ENCODE assay signal across 17 cellular contexts in the genomic region with DNA sequence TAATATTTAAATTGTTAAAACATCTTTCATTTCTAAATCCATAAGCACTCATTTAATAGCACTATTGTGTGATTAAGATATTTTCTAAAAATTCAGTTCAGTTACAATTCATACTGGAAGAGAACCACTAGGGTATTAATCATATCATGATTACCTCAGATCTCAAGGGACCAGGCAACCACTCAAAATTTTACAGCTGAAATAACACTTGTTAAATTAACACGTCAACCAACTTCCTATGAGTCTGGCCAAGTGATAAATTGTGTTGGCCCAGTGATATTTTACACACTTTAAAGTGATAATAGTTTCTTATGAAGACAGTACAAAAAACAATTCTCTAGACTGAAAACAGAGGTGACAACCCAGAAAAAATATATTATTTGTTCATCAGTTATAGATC.
"Had no signal": no experiment of that assay in that cellular context is flagged by ENCODE, and none has a peak within 500 bp of the region (broad histone marks: within the 10 kb centered on the region; RNA-seq: fewer than 3 reads in every experiment).

No MANE protein-coding gene starts in this region.

- H3K27me3 Mint-ChIP-seq: activated T-cell treated with anti-CD3 and anti-CD28 coated beads, Interleukin-2, amount 50 U/mL, for 24 hours; naive thymus-derived CD4-positive, alpha-beta T cell; stimulated activated memory B cell treated with anti-CD40 and anti-IgM and Interleukin-4, amounts not matched to agents 10 μg/mL and 1 μg/mL and 100 μg/mL, for 72 hours had no signal

- DNase-seq: activated CD4-positive, CD25-positive, alpha-beta regulatory T cell; activated effector memory CD4-positive, alpha-beta T cell treated with anti-CD3 and anti-CD28 coated beads, Interleukin-2, amount 50 U/mL, for 16 hours; activated T-cell treated with anti-CD3 and anti-CD28 coated beads, Interleukin-2, amount 50 U/mL, for 24 hours; amniotic stem cell; colonic mucosa; effector CD4-positive, alpha-beta T cell; hippocampal formation; naive thymus-derived CD4-positive, alpha-beta T cell; right cardiac atrium; spleen; stimulated activated CD4-positive, alpha-beta T cell treated with anti-CD3 and anti-CD28 coated beads, Interleukin-1b, Interleukin-23, amount 100 ng/mL, for 48 hours; T-helper 2 cell; trophoblast cell had no signal

- H3K4me3 ChIP-seq: cardiac muscle cell, colonic mucosa, lung, spleen had no signal

- H3K4me3 Mint-ChIP-seq: activated T-cell treated with anti-CD3 and anti-CD28 coated beads, Interleukin-2, amount 50 U/mL, for 24 hours; naive thymus-derived CD4-positive, alpha-beta T cell; stimulated activated memory B cell treated with anti-CD40 and anti-IgM and Interleukin-4, amounts not matched to agents 10 μg/mL and 1 μg/mL and 100 μg/mL, for 72 hours had no signal

- H3K36me3 Mint-ChIP-seq: activated naive CD4-positive, alpha-beta T cell treated with anti-CD3 and anti-CD28 coated beads, Interleukin-2, amount 50 U/mL, for 72 hours; naive thymus-derived CD4-positive, alpha-beta T cell; stimulated activated memory B cell treated with anti-CD40 and anti-IgM and Interleukin-4, amounts not matched to agents 10 μg/mL and 1 μg/mL and 100 μg/mL, for 72 hours had no signal

- H3K4me1 Mint-ChIP-seq: naive thymus-derived CD4-positive, alpha-beta T cell; stimulated activated memory B cell treated with anti-CD40 and anti-IgM and Interleukin-4, amounts not matched to agents 10 μg/mL and 1 μg/mL and 100 μg/mL, for 72 hours had no signal

- H3K27ac Mint-ChIP-seq: activated naive CD4-positive, alpha-beta T cell treated with anti-CD3 and anti-CD28 coated beads, Interleukin-2, amount 50 U/mL, for 72 hours; activated T-cell treated with anti-CD3 and anti-CD28 coated beads, Interleukin-2, amount 50 U/mL, for 24 hours; naive thymus-derived CD4-positive, alpha-beta T cell; stimulated activated memory B cell treated with anti-CD40 and anti-IgM and Interleukin-4, amounts not matched to agents 10 μg/mL and 1 μg/mL and 100 μg/mL, for 72 hours had no signal

- ATAC-seq: activated naive CD4-positive, alpha-beta T cell treated with anti-CD3 and anti-CD28 coated beads, Interleukin-2, amount 50 U/mL, for 72 hours; naive thymus-derived CD4-positive, alpha-beta T cell; right cardiac atrium; stimulated activated memory B cell treated with anti-CD40 and anti-IgM and Interleukin-4, amounts not matched to agents 10 μg/mL and 1 μg/mL and 100 μg/mL, for 72 hours had no signal
